1 cellular context compared by ENCODE assay signal in genomic region chr5:80921026-80921425, GRCh38.
TF ChIP-seq lines count a peak whose summit lies in the region.

No MANE protein-coding gene starts in this region.

TF ChIP-seq in HCT116, 20 proteins besides CTCF, POLR2A, EP300 and RAD21:
- TF ChIP-seq, protein P1, sequence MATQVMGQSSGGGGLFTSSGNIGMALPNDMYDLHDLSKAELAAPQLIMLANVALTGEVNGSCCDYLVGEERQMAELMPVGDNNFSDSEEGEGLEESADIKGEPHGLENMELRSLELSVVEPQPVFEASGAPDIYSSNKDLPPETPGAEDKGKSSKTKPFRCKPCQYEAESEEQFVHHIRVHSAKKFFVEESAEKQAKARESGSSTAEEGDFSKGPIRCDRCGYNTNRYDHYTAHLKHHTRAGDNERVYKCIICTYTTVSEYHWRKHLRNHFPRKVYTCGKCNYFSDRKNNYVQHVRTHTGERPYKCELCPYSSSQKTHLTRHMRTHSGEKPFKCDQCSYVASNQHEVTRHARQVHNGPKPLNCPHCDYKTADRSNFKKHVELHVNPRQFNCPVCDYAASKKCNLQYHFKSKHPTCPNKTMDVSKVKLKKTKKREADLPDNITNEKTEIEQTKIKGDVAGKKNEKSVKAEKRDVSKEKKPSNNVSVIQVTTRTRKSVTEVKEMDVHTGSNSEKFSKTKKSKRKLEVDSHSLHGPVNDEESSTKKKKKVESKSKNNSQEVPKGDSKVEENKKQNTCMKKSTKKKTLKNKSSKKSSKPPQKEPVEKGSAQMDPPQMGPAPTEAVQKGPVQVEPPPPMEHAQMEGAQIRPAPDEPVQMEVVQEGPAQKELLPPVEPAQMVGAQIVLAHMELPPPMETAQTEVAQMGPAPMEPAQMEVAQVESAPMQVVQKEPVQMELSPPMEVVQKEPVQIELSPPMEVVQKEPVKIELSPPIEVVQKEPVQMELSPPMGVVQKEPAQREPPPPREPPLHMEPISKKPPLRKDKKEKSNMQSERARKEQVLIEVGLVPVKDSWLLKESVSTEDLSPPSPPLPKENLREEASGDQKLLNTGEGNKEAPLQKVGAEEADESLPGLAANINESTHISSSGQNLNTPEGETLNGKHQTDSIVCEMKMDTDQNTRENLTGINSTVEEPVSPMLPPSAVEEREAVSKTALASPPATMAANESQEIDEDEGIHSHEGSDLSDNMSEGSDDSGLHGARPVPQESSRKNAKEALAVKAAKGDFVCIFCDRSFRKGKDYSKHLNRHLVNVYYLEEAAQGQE (IDR thresholded peaks at IDR 0.05; ENCODE audit: low read depth) = peak; percentile 62
- no peak for TF ChIP-seq EZH2phosphoT487 (IDR thresholded peaks at IDR 0.05; ENCODE audit: borderline replicate concordance)
